In genomic region chr2:209614630-209615369, GRCh38 we compare ENCODE assay signal across 18 cellular contexts.
A peak's percentile ranks its signal among the peaks of the same experiment; 100 is the strongest.
DNase-seq lines count a peak whose midpoint lies in the region; ATAC-seq and FAIRE-seq lines count a peak whose summit lies in the region.
"Had no signal": no experiment of that assay in that cellular context is flagged by ENCODE, and none has a peak within 500 bp of the region (broad histone marks: within the 10 kb centered on the region; RNA-seq: fewer than 3 reads in every experiment).

No MANE protein-coding gene starts in this region.

- peak in 2 of 3 experiments; percentile 30 to 70 for DNase-seq in NCI-H1417 (lab: John Stamatoyannopoulos, UW)
- DNase-seq in NCI-H1417 treated with DMSO at 0.1 percent for 48 hours (lab: John Stamatoyannopoulos, UW) = no peak
- peak; percentile 89 for DNase-seq in cerebellar cortex (ENCODE audit: low spot score)
- peak; percentile 74 for DNase-seq in islet precursor cell
- DNase-seq in NCI-H2029 (lab: John Stamatoyannopoulos, UW) = no peak
- no peak for DNase-seq in NCI-H774 (lab: John Stamatoyannopoulos, UW)
- DNase-seq in RCC 7860 (ENCODE audit: low spot score) = no peak
- DNase-seq: activated CD4-positive, alpha-beta T cell treated with anti-CD3 and anti-CD28 coated beads, Interleukin-2, amount 10 ng/mL, durations not matched to agents 7 days and 5 days; activated naive CD4-positive, alpha-beta T cell treated with anti-CD3 and anti-CD28 coated beads, Interleukin-2, amount 10 ng/mL, durations not matched to agents 7 days and 5 days; effector CD8-positive, alpha-beta T cell; hippocampal formation; left ventricle myocardium inferior; MM.1S; NCI-H345; T1000 had no signal

- no peak for ATAC-seq in GM18858 (IDR thresholded peaks at IDR 0.05; ENCODE audit: unreplicated experiment)

- no peak for FAIRE-seq in RCC 7860 (lab: Jason Lieb, UNC)
- FAIRE-seq: bronchial epithelial cell, GM18507 had no signal

Comparison
In these comparisons a context has a peak if more than half of its experiments do, and no peak if none do; other contexts are left out.
1. DNase-seq: peak in NCI-H1417 (2 of 3), cerebellar cortex (single experiment) and islet precursor cell (single experiment); none in NCI-H1417 treated with DMSO at 0.1 percent for 48 hours (single experiment), NCI-H2029 (single experiment), NCI-H774 (single experiment) and RCC 7860 (single experiment).